ENCODE assay signal across 8 cellular contexts in genomic region chr11:86302092-86302793, GRCh38. TPM values are rescaled to one million over a fixed set of nuclear protein-coding genes. Genes with fewer than 3 reads are reported as not detected.
DNase-seq lines count a peak whose midpoint lies in the region; ATAC-seq and TF ChIP-seq lines count a peak whose summit lies in the region.

Gene HIKESHI (plus strand): TSS chr11:86302240. CDS start chr11:86302449, 209 bp downstream.

- H3K4me1 Mint-ChIP-seq in WTC11, result peaks cover 9% of the 10 kb centered on the region

- peak within 1 kb of the TSS; percentile 86 for H3K9ac ChIP-seq in smooth muscle cell (ENCODE audit: low read depth)

- H3K4me2 ChIP-seq in smooth muscle cell, result peak within 1 kb of the TSS; percentile 85

- peak within 1 kb of the TSS; percentile 95 for H2AFZ ChIP-seq in smooth muscle cell (ENCODE audit: low read depth)

- CTCF ChIA-PET in AG04450 (lab: Charles Lee), result interaction anchor here (2.7 to 3.0 kb wide), 2 partner anchors 10 to 447 kb away, joined by 9 to 10 read pairs; partner anchors contain the start of gene CCDC83
- CTCF ChIA-PET in WTC11 (lab: Charles Lee), result interaction anchor here (0.7 to 0.9 kb wide), 2 partner anchors 11 to 117 kb away, joined by 3 to 4 read pairs; no protein-coding TSS in a partner anchor

- peaks cover 5% of the 10 kb centered on the region for H3K4me1 ChIP-seq in smooth muscle cell (ENCODE audit: low read depth)

- peak within 1 kb of the TSS; percentile 100 for H3K4me3 Mint-ChIP-seq in WTC11

- TF ChIP-seq CTCF in AG04450 (IDR thresholded peaks at IDR 0.05; ENCODE audit: low read depth, low read length) (no peak), WTC11 (IDR thresholded peaks at IDR 0.05) (no peak), cardiac fibroblast (IDR thresholded peaks at IDR 0.05; ENCODE audit: low read depth, low read length) (no peak), smooth muscle cell (IDR thresholded peaks at IDR 0.05; ENCODE audit: borderline replicate concordance, insufficient read depth, poor library complexity, severe bottlenecking) (no peak)

- peak; percentile 93 for DNase-seq in AG04450 (ENCODE audit: low read depth, low spot score)
- DNase-seq in NCI-H226, result peak; percentile 98
- peak; percentile 93 for DNase-seq in WTC11 (ENCODE audit: low spot score)
- peak; percentile 98 for DNase-seq in cardiac fibroblast (ENCODE audit: low read depth in 2 of 2)
- peak; percentile 90 for DNase-seq in iPS-NIHi7 (ENCODE audit: extremely low spot score)
- peak; percentile 66 for DNase-seq in smooth muscle cell (lab: John Stamatoyannopoulos, UW; ENCODE audit: unreplicated experiment)

- H3K27ac Mint-ChIP-seq in WTC11, result peak within 1 kb of the TSS; percentile 98

- peak within 1 kb of the TSS; percentile 74 for H3K4me3 ChIP-seq in AG04450 (ENCODE audit: low read depth, low read length)
- peak within 1 kb of the TSS; percentile 75 to 85 for H3K4me3 ChIP-seq in cardiac fibroblast (replicated peaks in 1 of 2; ENCODE audit: low read depth in 2 of 2, low read length in 2 of 2)
- H3K4me3 ChIP-seq in smooth muscle cell, result peak within 1 kb of the TSS; percentile 84

- H3F3A ChIP-seq in smooth muscle cell (ENCODE audit: low read depth), result no peaks in the 10 kb centered on the region

- POLR2A ChIA-PET in AG04450 (lab: Yijun Ruan, JAX) (interaction anchor here (0.8 to 1.1 kb wide), 2 partner anchors 12 to 617 kb away, joined by 3 read pairs; no protein-coding TSS in a partner anchor), WTC11 (lab: Charles Lee) (no interaction called here)

- H3K27ac ChIP-seq in AG04450 (ENCODE audit: low read depth, low read length) (no peak within 1 kb of the TSS), smooth muscle cell (ENCODE audit: low read depth) (peak within 1 kb of the TSS; percentile 64)

- H3K27me3 Mint-ChIP-seq in WTC11 (ENCODE audit: low read depth), result peaks cover 3% of the 10 kb centered on the region

- under 1% methylated on average over 30 of the region's 30 CpGs for WGBS in smooth muscle cell (ENCODE audit: low lambda C conversion rate)

- peaks cover 36% of the 10 kb centered on the region for H3K79me2 ChIP-seq in smooth muscle cell (ENCODE audit: low read depth)

- H3K36me3 Mint-ChIP-seq in WTC11, result peaks cover 11% of the 10 kb centered on the region

- no peaks in the 10 kb centered on the region for H3K9me3 Mint-ChIP-seq in WTC11

- ATAC-seq in GM18909 (IDR thresholded peaks at IDR 0.05; ENCODE audit: poor library complexity, unreplicated experiment) (peak; percentile 98), HG03175 (IDR thresholded peaks at IDR 0.05; ENCODE audit: unreplicated experiment) (peak; percentile 97), WTC11 (peak; percentile 99)

- no peaks in the 10 kb centered on the region for H3K36me3 ChIP-seq in smooth muscle cell (ENCODE audit: low read depth)

- H4K20me1 ChIP-seq in smooth muscle cell (ENCODE audit: low read depth), result no peaks in the 10 kb centered on the region

- no peaks in the 10 kb centered on the region for H3K27me3 ChIP-seq in AG04450 (ENCODE audit: control insufficient read depth, insufficient read depth, low read length)
- H3K27me3 ChIP-seq in smooth muscle cell (ENCODE audit: low read depth), result peaks cover 6% of the 10 kb centered on the region

- no peaks in the 10 kb centered on the region for H3K9me3 ChIP-seq in AG04450 (ENCODE audit: control insufficient read depth, insufficient read depth, low read length)
- no peaks in the 10 kb centered on the region for H3K9me3 ChIP-seq in smooth muscle cell (replicated peaks; ENCODE audit: low read depth)

TF ChIP-seq in WTC11, 78 proteins besides CTCF, POLR2A, EP300 and RAD21 (continues in another document):
- TF ChIP-seq NR1H2 (CRISPR knock-in tag; IDR thresholded peaks at IDR 0.05), result no peak
- TF ChIP-seq NR2C2 (CRISPR knock-in tag; IDR thresholded peaks at IDR 0.05), result peak; percentile 98
- TF ChIP-seq ATF3 (CRISPR knock-in tag; conservative IDR thresholded peaks at IDR 0.05), result no peak
- TF ChIP-seq JUN (CRISPR knock-in tag; IDR thresholded peaks at IDR 0.05), result no peak
- no peak for TF ChIP-seq ELF4 (CRISPR knock-in tag; IDR thresholded peaks at IDR 0.05; ENCODE audit: low read depth)
- peak; percentile 80 for TF ChIP-seq SP1 (CRISPR knock-in tag; conservative IDR thresholded peaks at IDR 0.05)
- TF ChIP-seq ZNF416 (CRISPR knock-in tag; IDR thresholded peaks at IDR 0.05), result no peak
- TF ChIP-seq ESRRA (CRISPR knock-in tag; IDR thresholded peaks at IDR 0.05; ENCODE audit: borderline replicate concordance), result no peak
- no peak for TF ChIP-seq ATF1 (CRISPR knock-in tag; IDR thresholded peaks at IDR 0.05)
- peak; percentile 55; the same call in 1 of the 2 replicates for TF ChIP-seq ETV6 (CRISPR knock-in tag; IDR thresholded peaks at IDR 0.05)
- no peak for TF ChIP-seq MXD4 (CRISPR knock-in tag; IDR thresholded peaks at IDR 0.05; ENCODE audit: borderline replicate concordance)
- 0 out of 2 replicates have a peak, but pooled peaks have one; percentile 27 for TF ChIP-seq KAT7 (CRISPR knock-in tag; IDR thresholded peaks at IDR 0.05; ENCODE audit: borderline replicate concordance)
- TF ChIP-seq ARID4B (CRISPR knock-in tag; IDR thresholded peaks at IDR 0.05; ENCODE audit: borderline replicate concordance), result peak; percentile 66; the same call in 1 of the 2 replicates
- TF ChIP-seq PRRX2 (CRISPR knock-in tag; IDR thresholded peaks at IDR 0.05), result no peak
- no peak for TF ChIP-seq CBFB (CRISPR knock-in tag; IDR thresholded peaks at IDR 0.05; ENCODE audit: low read depth)
- peak; percentile 38; the same call in 1 of the 2 replicates for TF ChIP-seq NFE2L1 (CRISPR knock-in tag; IDR thresholded peaks at IDR 0.05)
- no peak for TF ChIP-seq E2F1 (CRISPR knock-in tag; IDR thresholded peaks at IDR 0.05)
- peak; percentile 89 for TF ChIP-seq GABPB1 (CRISPR knock-in tag; IDR thresholded peaks at IDR 0.05)
- peak; percentile 48; the same call in 1 of the 2 replicates for TF ChIP-seq MAX (CRISPR knock-in tag; IDR thresholded peaks at IDR 0.05)
- 0 out of 2 replicates have a peak, but pooled peaks have one; percentile 36 for TF ChIP-seq CREM (CRISPR knock-in tag; IDR thresholded peaks at IDR 0.05)

RNA-seq across cellular contexts. Expression of gene HIKESHI, which starts in this region (rescaled TPM):
- 120 and 129 TPM in 2 replicates for polyA plus RNA-seq in AG04450 (2011; rRNA removed)
- polyA minus RNA-seq in AG04450 (2011; rRNA and poly(A)+ RNA removed), result 21.7 and 42.7 TPM in 2 replicates
- 48.3 to 57.1 TPM (median 52.8 TPM) in 3 replicates for total RNA-seq in WTC11 (2021)
- 63.0 and 75.3 TPM in 2 replicates for total RNA-seq in smooth muscle cell
- polyA plus RNA-seq in smooth muscle cell, result 71.1 and 75.1 TPM in 2 replicates
